ENCODE assay signal across 8 cellular contexts in genomic region chr20:24994470-24995368, GRCh38. TPM values are rescaled to one million over a fixed set of nuclear protein-coding genes. Genes with fewer than 3 reads are reported as not detected.
DNase-seq lines count a peak whose midpoint lies in the region; ATAC-seq lines count a peak whose summit lies in the region.

No MANE protein-coding gene starts in this region.

- no peaks in the 10 kb centered on the region for H3K27me3 ChIP-seq in CD4-positive, alpha-beta memory T cell (ENCODE audit: insufficient read depth, low read length)

- H3K36me3 ChIP-seq in CD4-positive, alpha-beta memory T cell (ENCODE audit: insufficient read depth, low read length), result no peaks in the 10 kb centered on the region

- H3K27me3 Mint-ChIP-seq in CD4-positive, alpha-beta memory T cell, result no peaks in the 10 kb centered on the region

- DNase-seq in CD4-positive, alpha-beta memory T cell, result peak; percentile 81 to 86 (median 82)
- peak; percentile 58 for DNase-seq in HCEC 1CT
- peak; percentile 86 for DNase-seq in NCI-H2227 (lab: John Stamatoyannopoulos, UW; ENCODE audit: unreplicated experiment)
- DNase-seq in activated CD4-positive, alpha-beta T cell treated with anti-CD3 and anti-CD28 coated beads for 1 hour, result peak; percentile 77
- DNase-seq in cerebellar cortex (ENCODE audit: low spot score), result peak; percentile 92
- peak; percentile 73 for DNase-seq in kidney tubule cell (ENCODE audit: low spot score)
- DNase-seq in stimulated activated CD4-positive, alpha-beta T cell treated with anti-CD3 and anti-CD28 coated beads, Interleukin-1b, Interleukin-23, amount 100 ng/mL, for 4 hours (ENCODE audit: low read depth in 2 of 2), result peak; percentile 66 to 83

- CTCF ChIA-PET in CD4-positive, alpha-beta memory T cell (lab: Charles Lee; ENCODE audit: partially characterized antibody), result interaction anchor here (0.8 to 10.2 kb wide), 27 partner anchors 8 to 405 kb away, joined by 3 to 260 read pairs (median 5); partner anchors contain the start of genes ACSS1 and PYGB

- no peak overlapping the region for H3K27ac ChIP-seq in CD4-positive, alpha-beta memory T cell (ENCODE audit: low read depth, low read length)

- POLR2A ChIA-PET in CD4-positive, alpha-beta memory T cell (lab: Charles Lee; ENCODE audit: partially characterized antibody), result interaction anchor here (0.7 to 5.7 kb wide), 12 partner anchors 10 to 200 kb away, joined by 3 to 60 read pairs (median 10); partner anchors contain the start of genes ACSS1, CST7 and ENTPD6

- no peak overlapping the region for H3K4me3 ChIP-seq in CD4-positive, alpha-beta memory T cell (ENCODE audit: low read length in 2 of 2)

- H3K4me3 Mint-ChIP-seq in CD4-positive, alpha-beta memory T cell, result peak overlapping the region; percentile 15 to 72 (median 56)

- H3K4me1 ChIP-seq in CD4-positive, alpha-beta memory T cell (ENCODE audit: insufficient read depth, low read length), result peaks cover 37% of the 10 kb centered on the region

- ATAC-seq in HG03139 (IDR thresholded peaks at IDR 0.05; ENCODE audit: unreplicated experiment), result no peak

- intact Hi-C loops in CD4-positive, alpha-beta memory T cell (cut with micrococcal nuclease), result loop anchor here (1.0 to 10.0 kb wide), 7 partner anchors 71 to 1642 kb away; partner anchors contain the start of genes NXT1 and PYGB

- H3K9me3 ChIP-seq in CD4-positive, alpha-beta memory T cell (ENCODE audit: control insufficient read depth in 1 of 2, low read length in 2 of 2), result no peaks in the 10 kb centered on the region

- peaks cover 0 to 2% (median 0%) of the 10 kb centered on the region in 8 donors for H3K9me3 Mint-ChIP-seq in CD4-positive, alpha-beta memory T cell

- H3K4me1 Mint-ChIP-seq in CD4-positive, alpha-beta memory T cell, result peaks cover 25 to 54% (median 41%) of the 10 kb centered on the region in 4 donors

- peaks cover 0 to 10% of the 10 kb centered on the region in 2 donors for H3K36me3 Mint-ChIP-seq in CD4-positive, alpha-beta memory T cell

- peak overlapping the region; percentile 85 to 99 (median 97) for H3K27ac Mint-ChIP-seq in CD4-positive, alpha-beta memory T cell

RNA-seq across cellular contexts. Expression of gene APMAP, which starts 2.2 kb away (rescaled TPM):
- total RNA-seq in CD4-positive, alpha-beta memory T cell, result 10 to 100 TPM; 48.4 to 50.0 TPM
- polyA plus RNA-seq in CD4-positive, alpha-beta memory T cell, result 100 to 1,000 TPM in 1 of 2 donors, 10 to 100 TPM in 1; 70.7 to 130 TPM

RNA-seq across cellular contexts. Expression of gene CST7, which starts 45.6 kb away (rescaled TPM):
- 10 to 100 TPM; 23.2 to 23.3 TPM for total RNA-seq in CD4-positive, alpha-beta memory T cell
- polyA plus RNA-seq in CD4-positive, alpha-beta memory T cell, result 10 to 100 TPM; 57.7 to 62.8 TPM
